ENCODE assay signal across 1 cellular context in genomic region chr19:21483589-21484170, GRCh38.
TF ChIP-seq lines count a peak whose summit lies in the region.

No MANE protein-coding gene starts in this region.

TF ChIP-seq in K562, 482 proteins besides CTCF, POLR2A, EP300 and RAD21 (continued from another document):
- TF ChIP-seq, protein P1, sequence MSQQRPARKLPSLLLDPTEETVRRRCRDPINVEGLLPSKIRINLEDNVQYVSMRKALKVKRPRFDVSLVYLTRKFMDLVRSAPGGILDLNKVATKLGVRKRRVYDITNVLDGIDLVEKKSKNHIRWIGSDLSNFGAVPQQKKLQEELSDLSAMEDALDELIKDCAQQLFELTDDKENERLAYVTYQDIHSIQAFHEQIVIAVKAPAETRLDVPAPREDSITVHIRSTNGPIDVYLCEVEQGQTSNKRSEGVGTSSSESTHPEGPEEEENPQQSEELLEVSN (IDR thresholded peaks at IDR 0.05; ENCODE audit: borderline replicate concordance in 1 of 2, extremely low read depth in 1 of 2, insufficient read depth in 1 of 2, insufficient read length in 1 of 2, low read depth in 1 of 2, low read length in 1 of 2, poor library complexity in 1 of 2, severe bottlenecking in 1 of 2), result no peak
- TF ChIP-seq TSC22D4 (tag; IDR thresholded peaks at IDR 0.05), result no peak
- no peak for TF ChIP-seq SMAD1 (IDR thresholded peaks at IDR 0.05; ENCODE audit: low read depth, low read length, partially characterized antibody)
- TF ChIP-seq, protein P2, sequence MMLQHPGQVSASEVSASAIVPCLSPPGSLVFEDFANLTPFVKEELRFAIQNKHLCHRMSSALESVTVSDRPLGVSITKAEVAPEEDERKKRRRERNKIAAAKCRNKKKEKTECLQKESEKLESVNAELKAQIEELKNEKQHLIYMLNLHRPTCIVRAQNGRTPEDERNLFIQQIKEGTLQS (IDR thresholded peaks at IDR 0.05), result peak; percentile 13; the same call in 1 of the 2 replicates
- TF ChIP-seq, protein P2 (CRISPR knock-in tag; conservative IDR thresholded peaks at IDR 0.05), result no peak
- TF ChIP-seq ZNF512 (tag; IDR thresholded peaks at IDR 0.05), result peak; percentile 58; the same call in 1 of the 2 replicates
- TF ChIP-seq SLC30A9 (CRISPR knock-in tag; IDR thresholded peaks at IDR 0.05), result no peak
- no peak for TF ChIP-seq SMARCA4 (IDR thresholded peaks at IDR 0.05)
- TF ChIP-seq CHAMP1 (IDR thresholded peaks at IDR 0.05), result peak; percentile 64; the same call in 1 of the 2 replicates
- no peak for TF ChIP-seq LEF1 (IDR thresholded peaks at IDR 0.05)
- no peak for TF ChIP-seq MCM7 (IDR thresholded peaks at IDR 0.05)
- TF ChIP-seq JUND (IDR thresholded peaks at IDR 0.05; ENCODE audit: borderline replicate concordance, low read depth, low read length), result no peak
- TF ChIP-seq JUND (tag; IDR thresholded peaks at IDR 0.05; ENCODE audit: borderline replicate concordance, low read depth, low read length), result no peak
- TF ChIP-seq, protein P3, sequence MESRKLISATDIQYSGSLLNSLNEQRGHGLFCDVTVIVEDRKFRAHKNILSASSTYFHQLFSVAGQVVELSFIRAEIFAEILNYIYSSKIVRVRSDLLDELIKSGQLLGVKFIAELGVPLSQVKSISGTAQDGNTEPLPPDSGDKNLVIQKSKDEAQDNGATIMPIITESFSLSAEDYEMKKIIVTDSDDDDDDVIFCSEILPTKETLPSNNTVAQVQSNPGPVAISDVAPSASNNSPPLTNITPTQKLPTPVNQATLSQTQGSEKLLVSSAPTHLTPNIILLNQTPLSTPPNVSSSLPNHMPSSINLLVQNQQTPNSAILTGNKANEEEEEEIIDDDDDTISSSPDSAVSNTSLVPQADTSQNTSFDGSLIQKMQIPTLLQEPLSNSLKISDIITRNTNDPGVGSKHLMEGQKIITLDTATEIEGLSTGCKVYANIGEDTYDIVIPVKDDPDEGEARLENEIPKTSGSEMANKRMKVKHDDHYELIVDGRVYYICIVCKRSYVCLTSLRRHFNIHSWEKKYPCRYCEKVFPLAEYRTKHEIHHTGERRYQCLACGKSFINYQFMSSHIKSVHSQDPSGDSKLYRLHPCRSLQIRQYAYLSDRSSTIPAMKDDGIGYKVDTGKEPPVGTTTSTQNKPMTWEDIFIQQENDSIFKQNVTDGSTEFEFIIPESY (CRISPR knock-in tag; IDR thresholded peaks at IDR 0.05), result peak; percentile 99
- TF ChIP-seq U2AF1 (optimal IDR thresholded peaks at IDR 0.05; ENCODE audit: low read depth, low read length), result no peak
- TF ChIP-seq TGIF2 (CRISPR knock-in tag; IDR thresholded peaks at IDR 0.05), result no peak
- TF ChIP-seq CEBPG (CRISPR knock-in tag; IDR thresholded peaks at IDR 0.05), result no peak
- TF ChIP-seq CEBPG (tag; conservative IDR thresholded peaks at IDR 0.05 in 1 of 2, IDR thresholded peaks at IDR 0.05 in 1 of 2), result no peak
- no peak for TF ChIP-seq ZNF644 (tag; IDR thresholded peaks at IDR 0.05; ENCODE audit: low read depth)
- TF ChIP-seq LARP7 (IDR thresholded peaks at IDR 0.05), result no peak
- no peak for TF ChIP-seq ZNF263 (CRISPR knock-in tag; IDR thresholded peaks at IDR 0.05; ENCODE audit: borderline replicate concordance)
- TF ChIP-seq, protein P4, sequence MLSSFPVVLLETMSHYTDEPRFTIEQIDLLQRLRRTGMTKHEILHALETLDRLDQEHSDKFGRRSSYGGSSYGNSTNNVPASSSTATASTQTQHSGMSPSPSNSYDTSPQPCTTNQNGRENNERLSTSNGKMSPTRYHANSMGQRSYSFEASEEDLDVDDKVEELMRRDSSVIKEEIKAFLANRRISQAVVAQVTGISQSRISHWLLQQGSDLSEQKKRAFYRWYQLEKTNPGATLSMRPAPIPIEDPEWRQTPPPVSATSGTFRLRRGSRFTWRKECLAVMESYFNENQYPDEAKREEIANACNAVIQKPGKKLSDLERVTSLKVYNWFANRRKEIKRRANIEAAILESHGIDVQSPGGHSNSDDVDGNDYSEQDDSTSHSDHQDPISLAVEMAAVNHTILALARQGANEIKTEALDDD (IDR thresholded peaks at IDR 0.05), result no peak
- TF ChIP-seq TOE1 (IDR thresholded peaks at IDR 0.05; ENCODE audit: borderline replicate concordance), result no peak
- no peak for TF ChIP-seq TOE1 (CRISPR knock-in tag; IDR thresholded peaks at IDR 0.05; ENCODE audit: borderline replicate concordance, low read depth)
- TF ChIP-seq ZFP36 (IDR thresholded peaks at IDR 0.05; ENCODE audit: low read depth, low read length, partially characterized antibody), result no peak
- no peak for TF ChIP-seq ZNF41 (CRISPR knock-in tag; conservative IDR thresholded peaks at IDR 0.05)
